Comparison of ENCODE assay signal across 8 cellular contexts in genomic region chr1:148302586-148303364, GRCh38.
DNase-seq lines count a peak whose midpoint lies in the region; ATAC-seq, FAIRE-seq and TF ChIP-seq lines count a peak whose summit lies in the region.
"Not testable (repeated sequence)": the region's sequence is repeated elsewhere in the genome, so short reads cannot be mapped to it uniquely, and the experiment has no call there.

No MANE protein-coding gene starts in this region.

- 5 to 8% methylated on average over 17 of the region's 52 CpGs for WGBS in sigmoid colon, 2 donors

- H3K4me1 ChIP-seq in PC-9 (replicated peaks; ENCODE audit: insufficient read depth) (peaks cover 18% of the 10 kb centered on the region), sigmoid colon (peaks cover 0 to 13% (median 8%) of the 10 kb centered on the region in 4 donors)
- H3K4me1 ChIP-seq in keratinocyte (ENCODE audit: control insufficient read depth, extremely low read depth, insufficient read depth, low read length); tibial artery: not testable (repeated sequence)

- dilution Hi-C loops in keratinocyte (cut with MboI; ENCODE audit: extremely low pct_ligation_motif_present, low sequenced_read_pairs) = not testable (repeated sequence)

- not testable (repeated sequence) for TF ChIP-seq CTCF in PC-9 (conservative IDR thresholded peaks at IDR 0.05); dorsolateral prefrontal cortex (IDR thresholded peaks at IDR 0.05 in 54 of 56, conservative IDR thresholded peaks at IDR 0.05 in 2 of 56; ENCODE audit: low read depth in 1 of 56, partially characterized antibody in 56 of 56); keratinocyte (optimal IDR thresholded peaks at IDR 0.05 in 1 of 3, IDR thresholded peaks at IDR 0.05 in 1 of 3, conservative IDR thresholded peaks at IDR 0.05 in 1 of 3; ENCODE audit: extremely low read depth in 1 of 3, insufficient read depth in 2 of 3, low read length in 3 of 3); sigmoid colon (IDR thresholded peaks at IDR 0.05); tibial artery (IDR thresholded peaks at IDR 0.05)

- not testable (repeated sequence) for TF ChIP-seq POLR2A in sigmoid colon (IDR thresholded peaks at IDR 0.05)

- POLR2A ChIA-PET in PC-9 (lab: Charles Lee; ENCODE audit: unreplicated experiment) = interaction anchor here (0.6 to 1.1 kb wide), 3 partner anchors 22 to 216 kb away, joined by 5 to 35 read pairs (median 8); no protein-coding TSS in a partner anchor

- peak overlapping the region; percentile 80 for H3K4me2 ChIP-seq in PC-9
- H3K4me2 ChIP-seq in keratinocyte (ENCODE audit: control insufficient read depth, extremely low read depth, insufficient read depth, low read depth, low read length) = peak overlapping the region; percentile 82

- not testable (repeated sequence) for H3K27me3 ChIP-seq in PC-9 (ENCODE audit: insufficient read depth, low read depth); keratinocyte (ENCODE audit: control insufficient read depth, extremely low read depth, insufficient read depth, low read length)
- H3K27me3 ChIP-seq in dorsolateral prefrontal cortex = peaks cover 0 to 44% (median 9%) of the 10 kb centered on the region in 45 donors
- H3K27me3 ChIP-seq in sigmoid colon = peaks cover 0 to 25% (median 18%) of the 10 kb centered on the region in 3 donors
- peaks cover 0 to 13% of the 10 kb centered on the region in 2 donors for H3K27me3 ChIP-seq in tibial artery

- TF ChIP-seq EP300 in sigmoid colon (IDR thresholded peaks at IDR 0.05) = not testable (repeated sequence)

- not testable (repeated sequence) for H3K9me3 ChIP-seq in PC-9 (ENCODE audit: insufficient read depth, low read depth); keratinocyte (ENCODE audit: control insufficient read depth, low read depth, low read length); sigmoid colon; tibial artery

- FAIRE-seq in GM18507 (lab: Jason Lieb, UNC) (peak; percentile 74), keratinocyte (lab: Jason Lieb, UNC) (peak; percentile 93)

- H3K9me1 ChIP-seq in keratinocyte (ENCODE audit: control insufficient read depth, extremely low read depth, insufficient read depth, low read length) = not testable (repeated sequence)

- peak overlapping the region; percentile 63 for H3K4me3 ChIP-seq in PC-9
- peak overlapping the region in 55 of 59 donors; percentile 20 to 64 (median 42) for H3K4me3 ChIP-seq in dorsolateral prefrontal cortex
- H3K4me3 ChIP-seq in keratinocyte (ENCODE audit: control insufficient read depth in 2 of 3, extremely low read depth in 1 of 3, insufficient read depth in 2 of 3, low read depth in 1 of 3, low read length in 3 of 3) = peak overlapping the region; percentile 47 to 86 (median 61)
- H3K4me3 ChIP-seq in sigmoid colon = peak overlapping the region; percentile 22 to 48 (median 33)
- H3K4me3 ChIP-seq in tibial artery = peak overlapping the region; percentile 39 to 45

- intact Hi-C loops in PC-9 (cut with micrococcal nuclease; ENCODE audit: unreplicated experiment) = loop anchor here (2.0 kb wide), 1 partner anchor 24 kb away; no protein-coding TSS in a partner anchor
- intact Hi-C loops in dorsolateral prefrontal cortex (cut with DNase I); sigmoid colon (cut with DNase I); tibial artery (cut with DNase I; ENCODE audit: low total_unique reads): not testable (repeated sequence)

- not testable (repeated sequence) for H3K36me3 ChIP-seq in PC-9 (ENCODE audit: low read depth); keratinocyte (ENCODE audit: control insufficient read depth in 2 of 2, extremely low read depth in 1 of 2, insufficient read depth in 2 of 2, low read length in 2 of 2); sigmoid colon; tibial artery

- H3K79me2 ChIP-seq in PC-9 (ENCODE audit: low read depth); keratinocyte (ENCODE audit: control insufficient read depth, insufficient read depth, low read length): not testable (repeated sequence)

- BruUV-seq in PC-9 (replicated peaks; lab: Mats Ljungman, UMichigan) = TSS peak; percentile 53

- H3K9ac ChIP-seq in keratinocyte (ENCODE audit: control insufficient read depth, extremely low read depth, insufficient read depth, low read length) = peak overlapping the region; percentile 75

- not testable (repeated sequence) for H4K20me1 ChIP-seq in PC-9 (ENCODE audit: insufficient read depth); keratinocyte (ENCODE audit: control insufficient read depth, extremely low read depth, insufficient read depth, low read length)

- peak; percentile 78 for ATAC-seq in HG02759 (IDR thresholded peaks at IDR 0.05; ENCODE audit: unreplicated experiment)

- DNase-seq in GM18507 (ENCODE audit: extremely low spot score, insufficient read length, low read depth); keratinocyte (ENCODE audit: low read depth, low spot score): not testable (repeated sequence)
- DNase-seq in PC-9 (peak in 1 of 2 experiments; percentile 78), activated T-cell treated with anti-CD3 and anti-CD28 coated beads for 4 hours (peak; percentile 25), dorsolateral prefrontal cortex (peak in 8 of 10 donors; percentile 50 to 78 (median 68)), sigmoid colon (peak; percentile 81), tibial artery (peak in 1 of 2 donors; percentile 83)

- H2AFZ ChIP-seq in PC-9 (peak overlapping the region; percentile 98), keratinocyte (ENCODE audit: control insufficient read depth, low read length) (peak overlapping the region; percentile 68)

- H3K27ac ChIP-seq in PC-9 (peak overlapping the region; percentile 56), dorsolateral prefrontal cortex (peak overlapping the region in 3 of 59 donors; percentile 38 to 76 (median 40)), keratinocyte (ENCODE audit: control insufficient read depth, insufficient read depth, low read length) (peak overlapping the region; percentile 63), sigmoid colon (peak overlapping the region in 3 of 4 donors; percentile 41 to 74 (median 60))
- H3K27ac ChIP-seq in tibial artery = not testable (repeated sequence)

- CTCF ChIA-PET in PC-9 (lab: Charles Lee) = not testable (repeated sequence)

- not testable (repeated sequence) for H3F3A ChIP-seq in PC-9 (ENCODE audit: insufficient read depth, low read depth)

- H3K9me2 ChIP-seq in PC-9 (ENCODE audit: insufficient read depth) = not testable (repeated sequence)
